In genomic region chr3:162629372-162629771, GRCh38 we compare ENCODE assay signal across 26 cellular contexts.
"Had no signal": no experiment of that assay in that cellular context is flagged by ENCODE, and none has a peak within 500 bp of the region (broad histone marks: within the 10 kb centered on the region; RNA-seq: fewer than 3 reads in every experiment).

No MANE protein-coding gene starts in this region.

- H3K9me3 ChIP-seq: lower lobe of right lung, mucosa of descending colon, ovary, right atrium auricular region, right lobe of liver, suprapubic skin, thoracic aorta, tibial nerve, uterus had no signal

- ATAC-seq: left colon; left lung; lower lobe of right lung; mucosa of descending colon; naive thymus-derived CD4-positive, alpha-beta T cell; natural killer cell treated with Interleukin-12 subunit alpha and Interleukin-12 subunit beta and Interleukin-15 and Interleukin-18, amount 100 ng/mL, for 72 hours; right lobe of liver; stimulated activated effector memory CD8-positive, alpha-beta T cell treated with anti-CD3 and anti-CD28 coated beads, Interleukin-12 subunit alpha, Interleukin-12 subunit beta, amount 100 ng/mL, for 72 hours had no signal

- H3K36me3 ChIP-seq: left lung, lower lobe of right lung, ovary, right atrium auricular region, right lobe of liver, suprapubic skin, thoracic aorta, tibial nerve, uterus had no signal

- H3K4me1 ChIP-seq: left lung, lower lobe of right lung, right atrium auricular region, right lobe of liver, suprapubic skin, tibial nerve, uterus had no signal

- H3K4me3 ChIP-seq: left lung, lower lobe of right lung, mucosa of descending colon, ovary, right atrium auricular region, right lobe of liver, skin epidermis, suprapubic skin, thoracic aorta, tibial nerve, uterus had no signal

- H3K27ac ChIP-seq: left lung, lower lobe of right lung, ovary, right atrium auricular region, right lobe of liver, skin epidermis, suprapubic skin, thoracic aorta, tibial nerve, uterus had no signal

- H3K27me3 ChIP-seq: left lung, ovary, right atrium auricular region, right lobe of liver, suprapubic skin, tibial nerve, uterus had no signal

- DNase-seq: hypothalamus; immature natural killer cell; kidney; left colon; left lung; lower lobe of right lung; mammary epithelial cell; mesenchymal stem cell; midbrain; mucosa of descending colon; naive thymus-derived CD4-positive, alpha-beta T cell; ovary; right lobe of liver; stimulated activated CD4-positive, alpha-beta T cell treated with anti-CD3 and anti-CD28 coated beads, Interleukin-12 subunit alpha, Interleukin-12 subunit beta, amount 100 ng/mL, for 4 hours; stimulated activated CD4-positive, alpha-beta T cell treated with anti-CD3 and anti-CD28 coated beads, Interleukin-15, amount 100 ng/mL, for 24 hours; stimulated activated CD4-positive, alpha-beta T cell treated with anti-CD3 and anti-CD28 coated beads, Interleukin-2, amount 100 ng/mL, for 24 hours; stimulated activated CD4-positive, alpha-beta T cell treated with anti-CD3 and anti-CD28 coated beads, Interleukin-4, amount 100 ng/mL, for 1 hour; stimulated activated naive CD4-positive, alpha-beta T cell; uterus had no signal
